ENCODE assay signal across 22 cellular contexts in genomic region chr5:154047324-154047723, GRCh38. TPM values are rescaled to one million over a fixed set of nuclear protein-coding genes. Genes with fewer than 3 reads are reported as not detected.
A peak's percentile ranks its signal among the peaks of the same experiment; 100 is the strongest.
DNase-seq lines count a peak whose midpoint lies in the region; ATAC-seq, FAIRE-seq and TF ChIP-seq lines count a peak whose summit lies in the region.
"Had no signal": no experiment of that assay in that cellular context is flagged by ENCODE, and none has a peak within 500 bp of the region (broad histone marks: within the 10 kb centered on the region; RNA-seq: fewer than 3 reads in every experiment).

No MANE protein-coding gene starts in this region.

- H3K9me3 Mint-ChIP-seq in immature natural killer cell = no peaks in the 10 kb centered on the region
- H3K9me3 Mint-ChIP-seq: dendritic cell treated with granulocyte-macrophage colony-stimulating factor and Interleukin-4, amounts not matched to agents 40 ng/mL and 50 ng/mL, for 4 days; WTC11 had no signal

- peaks cover 45 to 75% of the 10 kb centered on the region in 2 donors for H3K4me1 Mint-ChIP-seq in immature natural killer cell
- H3K4me1 Mint-ChIP-seq: WTC11 had no signal

- no peak for TF ChIP-seq CTCF in GM12865 (IDR thresholded peaks at IDR 0.05; ENCODE audit: insufficient read depth, low read depth, low read length, missing control alignments)

- H3K9me3 ChIP-seq in small intestine (ENCODE audit: control insufficient read depth, low read depth) = no peaks in the 10 kb centered on the region
- H3K9me3 ChIP-seq: heart left ventricle, SK-N-SH, upper lobe of left lung had no signal

- no peaks in the 10 kb centered on the region for H3K27me3 ChIP-seq in small intestine (ENCODE audit: control insufficient read depth in 2 of 2, insufficient read depth in 2 of 2, low read length in 2 of 2)
- H3K27me3 ChIP-seq: heart left ventricle, upper lobe of left lung had no signal

- H3K27me3 Mint-ChIP-seq in immature natural killer cell (ENCODE audit: low read depth in 3 of 3) = no peaks in the 10 kb centered on the region
- H3K27me3 Mint-ChIP-seq: dendritic cell treated with granulocyte-macrophage colony-stimulating factor and Interleukin-4, amounts not matched to agents 40 ng/mL and 50 ng/mL, for 4 days had no signal

- peak overlapping the region in 2 of 5 donors; percentile 18 to 23 for H3K4me3 Mint-ChIP-seq in immature natural killer cell
- H3K4me3 Mint-ChIP-seq: dendritic cell treated with granulocyte-macrophage colony-stimulating factor and Interleukin-4, amounts not matched to agents 40 ng/mL and 50 ng/mL, for 4 days; WTC11 had no signal

- peaks cover 0 to 9% of the 10 kb centered on the region in 2 donors for H3K36me3 ChIP-seq in small intestine (ENCODE audit: control insufficient read depth in 2 of 2, insufficient read depth in 2 of 2, low read length in 2 of 2)

- 75 to 87% (median 80%) methylated on average over 3 of the region's 3 CpGs for WGBS in small intestine, 3 donors

- H3K36me3 Mint-ChIP-seq in immature natural killer cell = peaks cover 6 to 23% (median 10%) of the 10 kb centered on the region in 3 donors
- H3K36me3 Mint-ChIP-seq: WTC11 had no signal

- H3K27ac ChIP-seq in small intestine (ENCODE audit: low read depth in 1 of 2, low read length in 1 of 2) = no peak overlapping the region
- H3K27ac ChIP-seq: RWPE1, upper lobe of left lung had no signal

- ATAC-seq in GM18907 (IDR thresholded peaks at IDR 0.05; ENCODE audit: unreplicated experiment) (peak; percentile 48), HG03432 (IDR thresholded peaks at IDR 0.05; ENCODE audit: unreplicated experiment) (peak; percentile 71), GM21515 (IDR thresholded peaks at IDR 0.05; ENCODE audit: unreplicated experiment) (no peak)
- ATAC-seq: HCT116, heart left ventricle, WTC11 had no signal

- H3K27ac Mint-ChIP-seq in immature natural killer cell = peak overlapping the region in 5 of 6 donors; percentile 1 to 68 (median 50)
- H3K27ac Mint-ChIP-seq: dendritic cell treated with granulocyte-macrophage colony-stimulating factor and Interleukin-4, amounts not matched to agents 40 ng/mL and 50 ng/mL, for 4 days; WTC11 had no signal

- peak; percentile 4 for DNase-seq in GM12865 (ENCODE audit: low read depth)
- no peak for DNase-seq in immature natural killer cell
- DNase-seq in small intestine = no peak
- no peak for DNase-seq in kidney glomerular epithelial cell (lab: John Stamatoyannopoulos, UW)
- DNase-seq in hippocampal formation (lab: John Stamatoyannopoulos, UW) = no peak
- DNase-seq: activated effector memory CD4-positive, alpha-beta T cell treated with anti-CD3 and anti-CD28 coated beads, Interleukin-2, amount 50 U/mL, for 16 hours; amygdala; NCI-H1417; NCI-H526; nucleus accumbens; SK-N-SH; stimulated activated CD4-positive, alpha-beta T cell treated with anti-CD3 and anti-CD28 coated beads, Interleukin-4, amount 100 ng/mL, for 1 hour; upper lobe of left lung had no signal

- H3K4me1 ChIP-seq in small intestine (ENCODE audit: control insufficient read depth in 2 of 2, insufficient read depth in 1 of 2, low read depth in 1 of 2, low read length in 1 of 2) = peaks cover 2 to 3% of the 10 kb centered on the region in 2 donors

- H3K4me3 ChIP-seq in GM12865 (ENCODE audit: low read depth, low read length) (no peak overlapping the region), small intestine (ENCODE audit: low read depth in 1 of 2, low read length in 2 of 2) (no peak overlapping the region)
- H3K4me3 ChIP-seq: heart left ventricle, upper lobe of left lung had no signal

- FAIRE-seq in small intestine (lab: Jason Lieb, UNC) = no peak
- FAIRE-seq: endothelial cell of umbilical vein had no signal

RNA-seq across cellular contexts. Expression of gene MFAP3, which starts 8.6 kb away (rescaled TPM):
- polyA plus RNA-seq in immature natural killer cell (10 to 100 TPM in 1 of 3 donors, 1 to 10 TPM in 2; 4.6 to 14.1 (median 6.0) TPM), small intestine (10 to 100 TPM in 1 of 3 donors, 1 to 10 TPM in 2; 4.2 to 12.6 (median 4.6) TPM)

RNA-seq across cellular contexts. Expression of gene FAM114A2, which starts 8.6 kb away (rescaled TPM):
- polyA plus RNA-seq in immature natural killer cell (10 to 100 TPM; 11.5 to 20.1 (median 12.7) TPM), small intestine (10 to 100 TPM in 1 of 3 donors, 1 to 10 TPM in 2; 7.2 to 11.6 (median 10.0) TPM)
